Comparison of ENCODE assay signal across 28 cellular contexts in the genomic region with DNA sequence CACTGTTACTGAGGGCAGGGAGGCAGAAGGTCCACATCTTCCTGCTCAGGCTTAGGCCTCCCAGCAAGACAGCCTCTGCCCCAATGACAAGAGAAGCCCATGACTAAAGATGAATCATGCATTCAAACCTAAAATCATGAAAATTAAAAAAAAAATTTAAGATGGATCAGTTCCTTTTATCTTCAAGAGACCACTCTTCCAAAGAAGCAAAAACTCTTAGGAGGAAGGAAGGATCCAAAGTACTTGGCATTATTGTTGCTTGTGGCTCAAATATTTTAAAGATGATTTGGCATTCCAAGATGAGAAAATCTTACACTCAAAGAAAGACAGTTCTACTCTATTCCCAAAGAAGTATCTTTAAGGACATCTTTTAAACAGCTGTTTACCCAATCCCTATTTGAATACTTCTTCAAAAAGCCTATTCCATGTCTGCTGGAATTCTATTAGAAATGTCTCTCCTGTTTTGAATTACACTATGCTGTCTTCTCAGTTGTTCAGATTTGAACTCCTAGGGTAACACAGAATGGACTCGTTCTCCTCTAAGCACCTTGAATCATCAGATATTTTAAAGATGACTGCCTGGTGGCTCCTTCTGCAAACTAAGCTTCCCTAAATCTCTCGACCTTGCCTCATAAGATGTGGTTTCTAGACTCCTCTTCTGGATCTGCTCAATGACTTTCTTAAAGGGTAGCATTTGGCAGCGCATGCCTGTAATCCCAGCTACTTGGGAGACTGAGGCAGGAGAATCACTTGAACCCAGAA. TPM values are rescaled to one million over a fixed set of nuclear protein-coding genes. Genes with fewer than 3 reads are reported as not detected.
A peak's percentile ranks its signal among the peaks of the same experiment; 100 is the strongest.
DNase-seq lines count a peak whose midpoint lies in the region; ATAC-seq, FAIRE-seq and TF ChIP-seq lines count a peak whose summit lies in the region.
"Had no signal": no experiment of that assay in that cellular context is flagged by ENCODE, and none has a peak within 500 bp of the region (broad histone marks: within the 10 kb centered on the region; RNA-seq: fewer than 3 reads in every experiment).

No MANE protein-coding gene starts in this region.

- no peak for TF ChIP-seq CTCF in PC-3 (conservative IDR thresholded peaks at IDR 0.05; ENCODE audit: low read depth, low read length)
- TF ChIP-seq CTCF in colonic mucosa (IDR thresholded peaks at IDR 0.05) = no peak
- no peak for TF ChIP-seq CTCF in osteoblast (IDR thresholded peaks at IDR 0.05; ENCODE audit: extremely low read depth, low read depth, low read length)

- no peaks in the 10 kb centered on the region for H3K27me3 ChIP-seq in PC-3 (ENCODE audit: low read length)
- no peaks in the 10 kb centered on the region for H3K27me3 ChIP-seq in colonic mucosa
- no peaks in the 10 kb centered on the region for H3K27me3 ChIP-seq in osteoblast (ENCODE audit: insufficient read depth, low read length)
- H3K27me3 ChIP-seq: adrenal gland, thyroid gland had no signal

- H3K36me3 ChIP-seq in PC-3 (ENCODE audit: low read depth, low read length) (no peaks in the 10 kb centered on the region), colonic mucosa (no peaks in the 10 kb centered on the region), osteoblast (ENCODE audit: insufficient read depth, low read length) (no peaks in the 10 kb centered on the region)
- H3K36me3 ChIP-seq: adrenal gland, thyroid gland had no signal

- no peaks in the 10 kb centered on the region for H3K9me2 ChIP-seq in PC-3 (replicated peaks; ENCODE audit: low read length)

- H3K9ac ChIP-seq in PC-3 (ENCODE audit: low read length) (no peak overlapping the region), colonic mucosa (ENCODE audit: low read depth in 2 of 2, low read length in 2 of 2) (no peak overlapping the region)

- H3K4me1 ChIP-seq in PC-3 (ENCODE audit: insufficient read depth, low read length) (peaks cover 9% of the 10 kb centered on the region; the same call in 1 of the 2 replicates), colonic mucosa (no peaks in the 10 kb centered on the region), osteoblast (ENCODE audit: insufficient read depth, low read length) (peaks cover 10% of the 10 kb centered on the region)
- H3K4me1 ChIP-seq: adrenal gland, thyroid gland had no signal

- H3K4me2 ChIP-seq in PC-3 (ENCODE audit: low read length) = no peak overlapping the region
- H3K4me2 ChIP-seq in osteoblast (ENCODE audit: insufficient read depth, low read length) = no peak overlapping the region

- CTCF ChIA-PET in PC-3 (lab: Charles Lee) = no interaction called here

- no peaks in the 10 kb centered on the region for H3K9me3 Mint-ChIP-seq in naive thymus-derived CD8-positive, alpha-beta T cell
- H3K9me3 Mint-ChIP-seq: CD4-positive, alpha-beta T cell had no signal

- no peaks in the 10 kb centered on the region for H3K9me3 ChIP-seq in PC-3 (ENCODE audit: low read length)
- no peaks in the 10 kb centered on the region for H3K9me3 ChIP-seq in colonic mucosa
- H3K9me3 ChIP-seq in osteoblast (ENCODE audit: low read depth, low read length) = no peaks in the 10 kb centered on the region
- H3K9me3 ChIP-seq: adrenal gland, thyroid gland had no signal

- no peak overlapping the region for H3K4me3 Mint-ChIP-seq in naive thymus-derived CD8-positive, alpha-beta T cell
- H3K4me3 Mint-ChIP-seq: CD4-positive, alpha-beta T cell had no signal

- no peak overlapping the region for H3K27ac ChIP-seq in PC-3 (ENCODE audit: low read length)
- H3K27ac ChIP-seq in colonic mucosa = peak overlapping the region; percentile 16
- H3K27ac ChIP-seq in osteoblast (ENCODE audit: low read depth, low read length) = peak overlapping the region; percentile 27
- H3K27ac ChIP-seq: adrenal gland, thyroid gland had no signal

- H4K20me1 ChIP-seq in PC-3 (ENCODE audit: low read length) (no peaks in the 10 kb centered on the region), osteoblast (ENCODE audit: insufficient read depth, low read length) (no peaks in the 10 kb centered on the region)

- no peak overlapping the region for H3K27ac Mint-ChIP-seq in naive thymus-derived CD8-positive, alpha-beta T cell
- H3K27ac Mint-ChIP-seq: CD4-positive, alpha-beta T cell had no signal

- no peak overlapping the region for H3K4me3 ChIP-seq in PC-3 (ENCODE audit: low read length)
- H3K4me3 ChIP-seq in colonic mucosa = no peak overlapping the region
- no peak overlapping the region for H3K4me3 ChIP-seq in osteoblast (ENCODE audit: insufficient read depth, low read length)
- H3K4me3 ChIP-seq: adrenal gland, lung, skin epidermis, thyroid gland had no signal

- no TSS peak for BruUV-seq in PC-3 (replicated peaks; lab: Mats Ljungman, UMichigan)

- peak; percentile 62 for ATAC-seq in PC-3
- no peak for ATAC-seq in HG03280 (IDR thresholded peaks at IDR 0.05; ENCODE audit: unreplicated experiment)
- ATAC-seq in naive thymus-derived CD8-positive, alpha-beta T cell = no peak
- ATAC-seq: HepG2, Panc1 had no signal

- no peak for TF ChIP-seq POLR2A in H54 (IDR thresholded peaks at IDR 0.05; ENCODE audit: low read depth, low read length)

- intact Hi-C loops in PC-3 (cut with micrococcal nuclease) (no loop called here), colonic mucosa (cut with DNase I) (no loop called here)

- POLR2A ChIA-PET in PC-3 (lab: Charles Lee; ENCODE audit: unreplicated experiment) = no interaction called here
- POLR2A ChIA-PET in naive thymus-derived CD8-positive, alpha-beta T cell (lab: Charles Lee) = interaction anchor here (0.6 to 0.7 kb wide), 2 partner anchors 35 to 53 kb away, joined by 5 to 7 read pairs; no protein-coding TSS in a partner anchor

- H3K36me3 Mint-ChIP-seq in naive thymus-derived CD8-positive, alpha-beta T cell = no peaks in the 10 kb centered on the region

- H3K79me2 ChIP-seq in PC-3 (ENCODE audit: low read length) = no peaks in the 10 kb centered on the region
- no peaks in the 10 kb centered on the region for H3K79me2 ChIP-seq in osteoblast (ENCODE audit: insufficient read depth, low read length)

- H3K27me3 Mint-ChIP-seq in naive thymus-derived CD8-positive, alpha-beta T cell = peaks cover 0 to 3% (median 0%) of the 10 kb centered on the region in 5 donors

- DNase-seq in GM03348 (ENCODE audit: low spot score) (peak; percentile 39), PC-3 (no peak), colonic mucosa (no peak), osteoblast (ENCODE audit: insufficient read length, low spot score, missing footprints) (no peak), H54 (ENCODE audit: insufficient read length, low spot score) (no peak), SKM-1 (lab: John Stamatoyannopoulos, UW; ENCODE audit: unreplicated experiment) (no peak)
- no peak for DNase-seq in naive thymus-derived CD8-positive, alpha-beta T cell
- DNase-seq: activated CD4-positive, alpha-beta T cell treated with anti-CD3 and anti-CD28 coated beads, Interleukin-2, amount 50 U/mL, for 4 hours; activated gamma-delta T cell; adrenal gland; CD4-positive, alpha-beta T cell; dermis blood vessel endothelial cell; DMS153; foreskin melanocyte; kidney; NCI-H1105 treated with DMSO at 0.1 percent for 48 hours; NCI-H2029 treated with DMSO at 0.1 percent for 48 hours; NCI-H345; stimulated activated CD4-positive, alpha-beta T cell treated with anti-CD3 and anti-CD28 coated beads, Interleukin-2, amount 100 ng/mL, for 48 hours; stimulated activated naive CD4-positive, alpha-beta T cell treated with Interleukin-2 at 50 U/mL for 16 hours; thyroid gland had no signal

- no peak for FAIRE-seq in H54 (lab: Jason Lieb, UNC)
- FAIRE-seq: HepG2, kidney had no signal

- H2AFZ ChIP-seq in PC-3 (ENCODE audit: low read length) (no peak overlapping the region), osteoblast (ENCODE audit: low read length) (no peak overlapping the region)

- no peaks in the 10 kb centered on the region for H3F3A ChIP-seq in PC-3 (ENCODE audit: low read length, unreplicated experiment)

- no peaks in the 10 kb centered on the region for H3K4me1 Mint-ChIP-seq in naive thymus-derived CD8-positive, alpha-beta T cell

RNA-seq across cellular contexts. Expression of gene SERP2, which starts 7.0 kb away (rescaled TPM):
- total RNA-seq in PC-3 (2014; rRNA removed) (1.0 and 1.2 TPM in 2 replicates), colonic mucosa (1 to 10 TPM; 1.6 to 2.7 TPM), osteoblast (5.8 and 6.5 TPM in 2 replicates)
- total RNA-seq in naive thymus-derived CD8-positive, alpha-beta T cell = not detected
- polyA plus RNA-seq in naive thymus-derived CD8-positive, alpha-beta T cell = under 1 TPM in 2 of 3 donors, not detected in 1; 0.34 to 0.49 TPM
- total RNA-seq: CD4-positive, alpha-beta T cell; HepG2; SK-MEL-5; T-helper 2 cell treated with Interferon-gamma antibody and Interleukin-4, amounts not matched to agents 100 ng/mL and 5 ng/mL, for 36 hours had no signal
- polyA plus RNA-seq: HepG2 had no signal
